ENCODE assay signal across 6 cellular contexts in genomic region chr10:101014966-101015581, GRCh38.
DNase-seq lines count a peak whose midpoint lies in the region; ATAC-seq and TF ChIP-seq lines count a peak whose summit lies in the region.

No MANE protein-coding gene starts in this region.

- DNase-seq in DMS 273 (lab: John Stamatoyannopoulos, UW; ENCODE audit: unreplicated experiment) (peak; percentile 26), DMS 273 treated with DMSO at 0.1 percent for 48 hours (lab: John Stamatoyannopoulos, UW) (no peak), kidney glomerular epithelial cell (lab: John Stamatoyannopoulos, UW) (peak; percentile 88), COR-L47 (lab: John Stamatoyannopoulos, UW) (no peak), GF-D8 (lab: John Stamatoyannopoulos, UW) (no peak)

- peak; percentile 16; the same call in 2 of the 3 replicates for ATAC-seq in SK-N-SH treated with all-trans-retinoic acid at 6 μM for 48 hours

TF ChIP-seq in SK-N-SH treated with all-trans-retinoic acid at 6 μM for 48 hours, 23 proteins besides CTCF, POLR2A, EP300 and RAD21:
- TF ChIP-seq ZNF8 (CRISPR knock-in tag; IDR thresholded peaks at IDR 0.05), result no peak
- TF ChIP-seq ESRRG (CRISPR knock-in tag; IDR thresholded peaks at IDR 0.05), result no peak
- no peak for TF ChIP-seq ZFP30 (CRISPR knock-in tag; IDR thresholded peaks at IDR 0.05)
- TF ChIP-seq ISL1 (CRISPR knock-in tag; IDR thresholded peaks at IDR 0.05), result no peak
- TF ChIP-seq TCF4 (CRISPR knock-in tag; IDR thresholded peaks at IDR 0.05; ENCODE audit: borderline replicate concordance), result no peak
- no peak for TF ChIP-seq POU6F1 (CRISPR knock-in tag; IDR thresholded peaks at IDR 0.05; ENCODE audit: borderline replicate concordance, low read depth)
- TF ChIP-seq PATZ1 (CRISPR knock-in tag; IDR thresholded peaks at IDR 0.05; ENCODE audit: borderline replicate concordance), result no peak
- TF ChIP-seq SNAI2 (CRISPR knock-in tag; IDR thresholded peaks at IDR 0.05), result no peak
- no peak for TF ChIP-seq CSRNP3 (CRISPR knock-in tag; IDR thresholded peaks at IDR 0.05)
- TF ChIP-seq PPARA (CRISPR knock-in tag; IDR thresholded peaks at IDR 0.05; ENCODE audit: borderline replicate concordance), result no peak
- no peak for TF ChIP-seq ZNF565 (CRISPR knock-in tag; conservative IDR thresholded peaks at IDR 0.05; ENCODE audit: low read depth)

Comparison
In these comparisons a context has a peak if more than half of its experiments do, and no peak if none do; other contexts are left out.
1. DNase-seq: peak in DMS 273 (single experiment) and kidney glomerular epithelial cell (single experiment); none in DMS 273 treated with DMSO at 0.1 percent for 48 hours (single experiment), COR-L47 (single experiment) and GF-D8 (single experiment).